Comparison of ENCODE assay signal across 1 cellular context in the genomic region with DNA sequence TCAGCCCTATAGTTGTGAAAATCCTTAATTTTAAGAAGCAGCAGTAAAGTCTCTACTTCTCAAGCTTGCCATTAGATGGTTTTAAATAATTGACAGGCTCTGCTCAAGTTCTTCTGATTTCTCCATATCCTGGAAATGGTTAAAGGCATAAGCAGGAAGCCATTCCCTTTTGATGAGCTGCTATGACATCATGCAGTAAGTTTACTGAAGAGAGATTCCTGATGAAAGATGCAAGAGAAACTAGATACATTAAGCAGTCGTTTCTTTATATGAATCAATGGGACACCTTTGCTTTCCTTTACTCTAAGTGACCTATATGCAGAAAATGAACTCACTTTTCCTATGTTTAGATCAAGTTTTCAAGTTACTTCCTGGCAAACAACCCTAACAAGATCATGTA.
TF ChIP-seq lines count a peak whose summit lies in the region.

No MANE protein-coding gene starts in this region.

TF ChIP-seq in SK-N-SH, 30 proteins besides CTCF, POLR2A, EP300 and RAD21:
- TF ChIP-seq FOSL2 (IDR thresholded peaks at IDR 0.05; ENCODE audit: borderline replicate concordance, low read depth) (0 out of 2 replicates have a peak, but pooled peaks have one; percentile 25), USF2 (IDR thresholded peaks at IDR 0.05; ENCODE audit: borderline replicate concordance, low read depth, low read length) (no peak), CHD2 (IDR thresholded peaks at IDR 0.05; ENCODE audit: low read length, partially characterized antibody) (no peak), JUND (IDR thresholded peaks at IDR 0.05) (peak; percentile 25; the same call in 1 of the 2 replicates), TCF12 (IDR thresholded peaks at IDR 0.05) (peak; percentile 15)
- TF ChIP-seq, protein P1, sequence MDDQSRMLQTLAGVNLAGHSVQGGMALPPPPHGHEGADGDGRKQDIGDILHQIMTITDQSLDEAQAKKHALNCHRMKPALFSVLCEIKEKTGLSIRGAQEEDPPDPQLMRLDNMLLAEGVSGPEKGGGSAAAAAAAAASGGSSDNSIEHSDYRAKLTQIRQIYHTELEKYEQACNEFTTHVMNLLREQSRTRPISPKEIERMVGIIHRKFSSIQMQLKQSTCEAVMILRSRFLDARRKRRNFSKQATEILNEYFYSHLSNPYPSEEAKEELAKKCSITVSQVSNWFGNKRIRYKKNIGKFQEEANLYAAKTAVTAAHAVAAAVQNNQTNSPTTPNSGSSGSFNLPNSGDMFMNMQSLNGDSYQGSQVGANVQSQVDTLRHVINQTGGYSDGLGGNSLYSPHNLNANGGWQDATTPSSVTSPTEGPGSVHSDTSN (IDR thresholded peaks at IDR 0.05), result peak; percentile 48; the same call in 1 of the 2 replicates
